Comparison of ENCODE assay signal across 1 cellular context in the genomic region with DNA sequence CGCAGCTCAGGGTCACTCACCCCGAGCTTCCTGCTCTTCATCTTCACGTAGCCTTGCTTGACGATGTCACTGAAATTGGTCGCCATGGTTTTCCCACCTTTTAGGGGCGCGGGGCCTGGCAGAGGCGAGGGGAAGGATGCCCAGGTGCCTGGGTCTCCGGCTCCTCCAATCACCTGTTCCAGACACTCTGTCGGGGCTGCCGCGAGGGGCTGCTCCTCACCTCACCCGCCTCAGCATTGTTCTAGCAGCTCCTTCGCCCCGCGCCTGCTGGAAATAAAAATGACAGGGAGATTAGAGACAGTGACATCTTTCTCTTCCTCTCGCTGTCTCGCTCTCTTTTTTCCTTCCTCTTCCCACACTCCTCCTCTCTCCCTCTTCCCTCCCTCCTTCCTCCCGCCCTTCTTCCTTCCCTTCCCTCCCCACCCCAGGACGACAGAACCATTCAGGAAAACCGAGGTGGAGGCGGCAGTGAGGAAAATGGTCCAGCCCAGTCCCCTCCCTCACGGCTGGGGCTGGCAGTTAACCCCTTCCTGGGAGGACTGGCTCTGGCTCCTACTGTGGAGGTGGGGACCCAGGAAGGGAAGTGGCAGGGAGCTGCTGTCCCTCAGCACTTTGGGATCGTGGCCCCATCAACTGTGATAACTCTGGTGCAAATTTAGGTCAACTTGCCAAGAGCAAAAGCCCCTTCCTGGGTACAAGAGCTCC.
A peak's percentile ranks its signal among the peaks of the same experiment; 100 is the strongest.
TF ChIP-seq lines count a peak whose summit lies in the region.

No MANE protein-coding gene starts in this region.

TF ChIP-seq in HEK293, 187 proteins besides CTCF, POLR2A, EP300 and RAD21 (continued from another document):
- TF ChIP-seq, protein P1, sequence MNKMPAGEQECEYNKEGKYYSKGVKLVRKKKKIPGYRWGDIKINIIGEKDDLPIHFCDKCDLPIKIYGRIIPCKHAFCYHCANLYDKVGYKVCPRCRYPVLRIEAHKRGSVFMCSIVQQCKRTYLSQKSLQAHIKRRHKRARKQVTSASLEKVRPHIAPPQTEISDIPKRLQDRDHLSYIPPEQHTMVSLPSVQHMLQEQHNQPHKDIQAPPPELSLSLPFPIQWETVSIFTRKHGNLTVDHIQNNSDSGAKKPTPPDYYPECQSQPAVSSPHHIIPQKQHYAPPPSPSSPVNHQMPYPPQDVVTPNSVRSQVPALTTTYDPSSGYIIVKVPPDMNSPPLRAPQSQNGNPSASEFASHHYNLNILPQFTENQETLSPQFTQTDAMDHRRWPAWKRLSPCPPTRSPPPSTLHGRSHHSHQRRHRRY (tag by site-specific recombination; IDR thresholded peaks at IDR 0.05), result no peak
- TF ChIP-seq ZBTB7A (tag by site-specific recombination; IDR thresholded peaks at IDR 0.05; ENCODE audit: low read depth) (no peak), ZNF133 (tag by site-specific recombination; IDR thresholded peaks at IDR 0.05) (no peak), IKZF3 (tag by site-specific recombination; IDR thresholded peaks at IDR 0.05) (peak; percentile 27; the same call in 1 of the 2 replicates), ZNF19 (tag by site-specific recombination; IDR thresholded peaks at IDR 0.05; ENCODE audit: low read depth) (no peak), TCF7L2 (IDR thresholded peaks at IDR 0.05; ENCODE audit: borderline replicate concordance, low read depth, low read length) (no peak), SCRT1 (tag by site-specific recombination; IDR thresholded peaks at IDR 0.05; ENCODE audit: borderline replicate concordance) (no peak), ZNF658 (tag by site-specific recombination; IDR thresholded peaks at IDR 0.05) (no peak), YY1 (tag by site-specific recombination; IDR thresholded peaks at IDR 0.05) (no peak), ZNF560 (tag by site-specific recombination; IDR thresholded peaks at IDR 0.05; ENCODE audit: borderline replicate concordance) (no peak), ZNF24 (tag by site-specific recombination; IDR thresholded peaks at IDR 0.05) (no peak), ZNF140 (tag by site-specific recombination; IDR thresholded peaks at IDR 0.05) (no peak), ZNF112 (tag by site-specific recombination; IDR thresholded peaks at IDR 0.05) (no peak), ZNF792 (tag by site-specific recombination; IDR thresholded peaks at IDR 0.05) (no peak), ZNF623 (tag by site-specific recombination; IDR thresholded peaks at IDR 0.05) (no peak), EGR2 (tag by site-specific recombination; IDR thresholded peaks at IDR 0.05; ENCODE audit: low read depth) (peak; percentile 58; the same call in 1 of the 2 replicates), ZBTB17 (tag by site-specific recombination; IDR thresholded peaks at IDR 0.05) (0 out of 2 replicates have a peak, but pooled peaks have one; percentile 26), BCL11A (tag by site-specific recombination; IDR thresholded peaks at IDR 0.05; ENCODE audit: low read depth) (no peak), ZNF23 (tag by site-specific recombination; IDR thresholded peaks at IDR 0.05; ENCODE audit: borderline replicate concordance) (no peak), ZNF157 (tag by site-specific recombination; IDR thresholded peaks at IDR 0.05) (no peak), ZNF37A (tag by site-specific recombination; IDR thresholded peaks at IDR 0.05) (no peak), ZNF10 (tag by site-specific recombination; IDR thresholded peaks at IDR 0.05) (no peak), ZBTB1 (tag by site-specific recombination; IDR thresholded peaks at IDR 0.05) (no peak), ZNF114 (tag by site-specific recombination; IDR thresholded peaks at IDR 0.05) (no peak)
- TF ChIP-seq, protein P2, sequence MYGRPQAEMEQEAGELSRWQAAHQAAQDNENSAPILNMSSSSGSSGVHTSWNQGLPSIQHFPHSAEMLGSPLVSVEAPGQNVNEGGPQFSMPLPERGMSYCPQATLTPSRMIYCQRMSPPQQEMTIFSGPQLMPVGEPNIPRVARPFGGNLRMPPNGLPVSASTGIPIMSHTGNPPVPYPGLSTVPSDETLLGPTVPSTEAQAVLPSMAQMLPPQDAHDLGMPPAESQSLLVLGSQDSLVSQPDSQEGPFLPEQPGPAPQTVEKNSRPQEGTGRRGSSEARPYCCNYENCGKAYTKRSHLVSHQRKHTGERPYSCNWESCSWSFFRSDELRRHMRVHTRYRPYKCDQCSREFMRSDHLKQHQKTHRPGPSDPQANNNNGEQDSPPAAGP (tag by site-specific recombination; IDR thresholded peaks at IDR 0.05), result peak; percentile 35; the same call in 1 of the 2 replicates
- TF ChIP-seq, protein P3, sequence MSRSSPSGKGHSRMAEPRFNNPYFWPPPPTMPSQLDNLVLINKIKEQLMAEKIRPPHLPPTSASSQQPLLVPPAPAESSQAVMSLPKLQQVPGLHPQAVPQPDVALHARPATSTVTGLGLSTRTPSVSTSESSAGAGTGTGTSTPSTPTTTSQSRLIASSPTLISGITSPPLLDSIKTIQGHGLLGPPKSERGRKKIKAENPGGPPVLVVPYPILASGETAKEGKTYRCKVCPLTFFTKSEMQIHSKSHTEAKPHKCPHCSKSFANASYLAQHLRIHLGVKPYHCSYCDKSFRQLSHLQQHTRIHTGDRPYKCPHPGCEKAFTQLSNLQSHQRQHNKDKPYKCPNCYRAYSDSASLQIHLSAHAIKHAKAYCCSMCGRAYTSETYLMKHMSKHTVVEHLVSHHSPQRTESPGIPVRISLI (tag by site-specific recombination; IDR thresholded peaks at IDR 0.05), result no peak
